25 cellular contexts compared by ENCODE assay signal in genomic region chr6:80969439-80969838, GRCh38.
A peak's percentile ranks its signal among the peaks of the same experiment; 100 is the strongest.
DNase-seq lines count a peak whose midpoint lies in the region; ATAC-seq and TF ChIP-seq lines count a peak whose summit lies in the region.
"Had no signal": no experiment of that assay in that cellular context is flagged by ENCODE, and none has a peak within 500 bp of the region (broad histone marks: within the 10 kb centered on the region; RNA-seq: fewer than 3 reads in every experiment).

No MANE protein-coding gene starts in this region.

- peak overlapping the region; percentile 27 for H3K27ac Mint-ChIP-seq in neural crest cell (ENCODE audit: unreplicated experiment)
- H3K27ac Mint-ChIP-seq: activated CD8-positive, alpha-beta T cell treated with anti-CD3 and anti-CD28 coated beads, Interleukin-2, amount 10 ng/mL, durations not matched to agents 7 days and 5 days; activated T-cell treated with anti-CD3 and anti-CD28 coated beads, Interleukin-2, amount 50 U/mL, for 24 hours; B cell; mesothelial cell of epicardium; natural killer cell had no signal

- peak overlapping the region; percentile 60 for H3K9ac ChIP-seq in Loucy (ENCODE audit: low read depth, low read length, poor library complexity, severe bottlenecking)

- peak overlapping the region; percentile 66; the same call in 1 of the 2 replicates for H2AFZ ChIP-seq in Loucy (ENCODE audit: low read length)

- no peaks in the 10 kb centered on the region for H3K9me3 Mint-ChIP-seq in neural crest cell
- H3K9me3 Mint-ChIP-seq: activated T-cell treated with anti-CD3 and anti-CD28 coated beads, Interleukin-2, amount 50 U/mL, for 24 hours had no signal

- no peak for ATAC-seq in left cardiac atrium
- ATAC-seq: activated CD8-positive, alpha-beta T cell treated with anti-CD3 and anti-CD28 coated beads, Interleukin-2, amount 10 ng/mL, durations not matched to agents 7 days and 5 days; heart left ventricle; natural killer cell had no signal

- no peaks in the 10 kb centered on the region for H3K36me3 ChIP-seq in Loucy (ENCODE audit: insufficient read depth, low read length)
- H3K36me3 ChIP-seq: heart left ventricle, ovary, right atrium auricular region, stomach, transverse colon had no signal

- H3K9me2 ChIP-seq in Loucy (replicated peaks; ENCODE audit: low read depth, low read length), result no peaks in the 10 kb centered on the region

- H3F3A ChIP-seq in Loucy (ENCODE audit: low read depth), result no peaks in the 10 kb centered on the region

- H3K36me3 Mint-ChIP-seq in neural crest cell (ENCODE audit: low read depth), result no peaks in the 10 kb centered on the region
- H3K36me3 Mint-ChIP-seq: mesothelial cell of epicardium, natural killer cell had no signal

- no peaks in the 10 kb centered on the region for H3K27me3 ChIP-seq in Loucy (ENCODE audit: insufficient read depth, low read length, poor library complexity, severe bottlenecking)
- H3K27me3 ChIP-seq: heart left ventricle, ovary, right atrium auricular region, stomach, transverse colon had no signal

- H3K9me3 ChIP-seq in Loucy (ENCODE audit: insufficient read depth, low read depth, low read length), result no peaks in the 10 kb centered on the region
- H3K9me3 ChIP-seq: heart left ventricle, ovary, right atrium auricular region, stomach, transverse colon had no signal

- H3K4me2 ChIP-seq in Loucy (ENCODE audit: low read depth, low read length, poor library complexity, severe bottlenecking), result peak overlapping the region; percentile 4

- no peak overlapping the region for H3K4me3 Mint-ChIP-seq in neural crest cell
- H3K4me3 Mint-ChIP-seq: activated CD8-positive, alpha-beta T cell treated with anti-CD3 and anti-CD28 coated beads, Interleukin-2, amount 10 ng/mL, durations not matched to agents 7 days and 5 days; activated T-cell treated with anti-CD3 and anti-CD28 coated beads, Interleukin-2, amount 50 U/mL, for 24 hours; B cell; mesothelial cell of epicardium; natural killer cell had no signal

- H3K27me3 Mint-ChIP-seq in neural crest cell (ENCODE audit: low read depth), result no peaks in the 10 kb centered on the region
- H3K27me3 Mint-ChIP-seq: activated T-cell treated with anti-CD3 and anti-CD28 coated beads, Interleukin-2, amount 50 U/mL, for 24 hours; B cell had no signal

- TF ChIP-seq CTCF in Loucy (conservative IDR thresholded peaks at IDR 0.05; ENCODE audit: low read length) (no peak), neural crest cell (conservative IDR thresholded peaks at IDR 0.05) (no peak)

- no peaks in the 10 kb centered on the region for H4K20me1 ChIP-seq in Loucy (ENCODE audit: insufficient read depth, low read length, poor library complexity, severe bottlenecking)

- peaks cover 10% of the 10 kb centered on the region for H3K4me1 Mint-ChIP-seq in neural crest cell
- H3K4me1 Mint-ChIP-seq: B cell, natural killer cell had no signal

- intact Hi-C loops in left cardiac atrium (cut with DNase I), result no loop called here

- H3K79me2 ChIP-seq in Loucy (ENCODE audit: insufficient read depth, low read length), result no peaks in the 10 kb centered on the region

- peaks cover 40% of the 10 kb centered on the region for H3K4me1 ChIP-seq in Loucy (ENCODE audit: insufficient read depth, low read length, poor library complexity, severe bottlenecking)
- H3K4me1 ChIP-seq: heart left ventricle, right atrium auricular region, stomach had no signal

- no peak overlapping the region for H3K4me3 ChIP-seq in Loucy (ENCODE audit: low read length, poor library complexity, severe bottlenecking)
- H3K4me3 ChIP-seq: heart left ventricle, ovary, right atrium auricular region, stomach, transverse colon had no signal

- no peak overlapping the region for H3K27ac ChIP-seq in substantia nigra (ENCODE audit: low read depth, low read length, poor library complexity, severe bottlenecking)
- H3K27ac ChIP-seq: 22Rv1, heart left ventricle, ovary, right atrium auricular region, stomach, transverse colon had no signal

- DNase-seq in NCI-H345 (lab: John Stamatoyannopoulos, UW) (peak; percentile 2), NCI-H345 treated with DMSO at 0.1 percent for 48 hours (lab: John Stamatoyannopoulos, UW; ENCODE audit: unreplicated experiment) (no peak), SHP77 treated with DMSO at 0.1 percent for 48 hours (lab: John Stamatoyannopoulos, UW) (peak; percentile 67), neural crest cell (ENCODE audit: low read depth, low spot score) (no peak), substantia nigra (lab: John Stamatoyannopoulos, UW) (no peak), cerebellar cortex (ENCODE audit: low spot score) (no peak), left cardiac atrium (no peak)
- DNase-seq: activated CD4-positive, CD25-positive, alpha-beta regulatory T cell treated with anti-CD3 and anti-CD28 coated beads, Interleukin-2, amount 50 U/mL, for 72 hours; activated CD8-positive, alpha-beta T cell treated with anti-CD3 and anti-CD28 coated beads, Interleukin-2, amount 10 ng/mL, durations not matched to agents 7 days and 5 days; activated naive CD4-positive, alpha-beta T cell; activated T-cell treated with anti-CD3 and anti-CD28 coated beads, Interleukin-2, amount 50 U/mL, for 24 hours; amygdala; caudate nucleus; heart left ventricle; natural killer cell; NCI-H1694; ovary; stomach; SW 1271; transverse colon had no signal

Comparison
In these comparisons a context has a peak if more than half of its experiments do, and no peak if none do; other contexts are left out.
1. DNase-seq: peak in NCI-H345 (single experiment) and SHP77 treated with DMSO at 0.1 percent for 48 hours (single experiment); none in NCI-H345 treated with DMSO at 0.1 percent for 48 hours (single experiment), neural crest cell (single experiment), substantia nigra (0 of 49), cerebellar cortex (single experiment) and left cardiac atrium (single experiment).